In genomic region chr9:16333697-16334096, GRCh38 we compare ENCODE assay signal across 18 cellular contexts.
"Had no signal": no experiment of that assay in that cellular context is flagged by ENCODE, and none has a peak within 500 bp of the region (broad histone marks: within the 10 kb centered on the region; RNA-seq: fewer than 3 reads in every experiment).

No MANE protein-coding gene starts in this region.

- DNase-seq: activated CD4-positive, alpha-beta memory T cell treated with anti-CD3 and anti-CD28 coated beads for 36 hours; activated naive CD4-positive, alpha-beta T cell; activated naive CD8-positive, alpha-beta T cell treated with anti-CD3 and anti-CD28 coated beads, Interleukin-2, amount 50 U/mL, for 24 hours; central memory CD4-positive, alpha-beta T cell; cortex of kidney; effector memory CD8-positive, alpha-beta T cell; left colon; mucosa of descending colon; natural killer cell; occipital lobe; psoas muscle; right lobe of liver; spleen; stimulated activated CD4-positive, alpha-beta T cell treated with anti-CD3 and anti-CD28 coated beads, Interleukin-1b, Interleukin-23, amount 100 ng/mL, for 48 hours; stimulated activated naive CD4-positive, alpha-beta T cell; trophoblast cell had no signal

- H3K27ac ChIP-seq: psoas muscle, right lobe of liver, spleen, VCaP had no signal

- H3K4me1 ChIP-seq: spleen had no signal

- H3K4me3 ChIP-seq: lung, mucosa of descending colon, psoas muscle, right lobe of liver, spleen had no signal

- ATAC-seq: activated naive CD8-positive, alpha-beta T cell treated with anti-CD3 and anti-CD28 coated beads, Interleukin-2, amount 50 U/mL, for 24 hours; effector memory CD8-positive, alpha-beta T cell; left colon; mucosa of descending colon; natural killer cell; psoas muscle; right lobe of liver had no signal

- H3K9me3 ChIP-seq: mucosa of descending colon, psoas muscle, right lobe of liver, spleen had no signal
